ENCODE assay signal across 15 cellular contexts in the genomic region with DNA sequence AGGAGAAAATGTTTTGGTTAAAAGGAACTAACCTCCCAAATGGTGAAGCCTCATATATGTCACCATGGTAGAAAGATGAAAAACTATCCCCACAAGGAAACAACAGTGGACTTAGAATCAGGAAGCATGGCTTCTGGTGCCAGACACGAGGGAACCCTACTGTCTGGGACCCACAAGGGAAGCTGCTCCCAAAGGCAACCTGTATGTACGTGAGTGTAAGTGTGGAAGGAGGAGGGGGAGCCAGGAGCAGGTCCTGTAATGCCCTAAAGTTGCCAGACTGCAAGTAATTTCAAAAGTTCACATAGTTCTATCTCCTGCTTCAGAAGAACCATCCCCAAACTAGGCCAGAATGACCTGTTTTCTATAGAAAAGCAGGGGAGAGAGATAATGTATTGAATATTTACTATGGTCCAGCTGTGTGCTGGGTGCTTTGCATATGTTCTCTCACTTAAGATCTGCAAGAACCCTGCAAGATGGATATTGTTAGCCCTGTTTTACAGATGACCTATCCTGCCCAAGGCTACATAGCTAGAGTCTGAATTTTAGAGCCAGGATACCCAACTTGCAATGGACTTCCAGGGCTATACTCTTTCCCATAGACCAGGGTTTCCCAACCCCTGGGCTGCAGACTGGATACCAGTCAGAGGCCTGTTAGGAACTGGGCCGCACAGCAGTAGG.
"Had no signal": no experiment of that assay in that cellular context is flagged by ENCODE, and none has a peak within 500 bp of the region (broad histone marks: within the 10 kb centered on the region; RNA-seq: fewer than 3 reads in every experiment).

No MANE protein-coding gene starts in this region.

- H3K4me3 ChIP-seq: lower lobe of right lung, SJSA1, tibial nerve had no signal

- ATAC-seq: activated CD4-positive, alpha-beta T cell treated with anti-CD3 and anti-CD28 coated beads for 36 hours; stimulated activated memory B cell treated with anti-CD40 and anti-IgM and Interleukin-4, amounts not matched to agents 10 μg/mL and 1 μg/mL and 100 μg/mL, for 72 hours had no signal

- H3K9me3 ChIP-seq: lower lobe of right lung, SJSA1, tibial nerve had no signal

- H3K27me3 ChIP-seq: SJSA1, tibial nerve had no signal

- H3K4me3 Mint-ChIP-seq: activated CD4-positive, alpha-beta T cell treated with anti-CD3 and anti-CD28 coated beads for 36 hours; activated naive CD4-positive, alpha-beta T cell treated with anti-CD3 and anti-CD28 coated beads, Interleukin-2, amount 50 U/mL, for 24 hours; activated T-helper 1 cell treated with anti-CD3 and anti-CD28 coated beads, Interleukin-12 subunit alpha, Interleukin-12 subunit beta, Interleukin-2, Interleukin-4 antibody, amounts not matched to agents 30 ng/mL and 10 ng/mL and 1 ng/mL, durations not matched to agents 14 hours and 24 hours and 36 hours; brain; dendritic cell treated with granulocyte-macrophage colony-stimulating factor and Interleukin-4, amounts not matched to agents 40 ng/mL and 50 ng/mL, for 4 days; naive B cell; stimulated activated memory B cell treated with anti-CD40 and anti-IgM and Interleukin-4, amounts not matched to agents 10 μg/mL and 1 μg/mL and 100 μg/mL, for 72 hours had no signal

- H3K27ac Mint-ChIP-seq: activated CD4-positive, alpha-beta T cell treated with anti-CD3 and anti-CD28 coated beads for 36 hours; activated naive CD4-positive, alpha-beta T cell treated with anti-CD3 and anti-CD28 coated beads, Interleukin-2, amount 50 U/mL, for 24 hours; activated T-helper 1 cell treated with anti-CD3 and anti-CD28 coated beads, Interleukin-12 subunit alpha, Interleukin-12 subunit beta, Interleukin-2, Interleukin-4 antibody, amounts not matched to agents 30 ng/mL and 10 ng/mL and 1 ng/mL, durations not matched to agents 14 hours and 24 hours and 36 hours; brain; dendritic cell treated with granulocyte-macrophage colony-stimulating factor and Interleukin-4, amounts not matched to agents 40 ng/mL and 50 ng/mL, for 4 days; stimulated activated memory B cell treated with anti-CD40 and anti-IgM and Interleukin-4, amounts not matched to agents 10 μg/mL and 1 μg/mL and 100 μg/mL, for 72 hours had no signal

- H3K27me3 Mint-ChIP-seq: activated CD4-positive, alpha-beta T cell treated with anti-CD3 and anti-CD28 coated beads for 36 hours; activated naive CD4-positive, alpha-beta T cell treated with anti-CD3 and anti-CD28 coated beads, Interleukin-2, amount 50 U/mL, for 24 hours; dendritic cell treated with granulocyte-macrophage colony-stimulating factor and Interleukin-4, amounts not matched to agents 40 ng/mL and 50 ng/mL, for 4 days; naive B cell; stimulated activated memory B cell treated with anti-CD40 and anti-IgM and Interleukin-4, amounts not matched to agents 10 μg/mL and 1 μg/mL and 100 μg/mL, for 72 hours had no signal

- H3K4me1 Mint-ChIP-seq: brain, naive B cell had no signal

- H3K4me1 ChIP-seq: lower lobe of right lung, tibial nerve had no signal

- H3K9me3 Mint-ChIP-seq: activated T-helper 1 cell treated with anti-CD3 and anti-CD28 coated beads, Interleukin-12 subunit alpha, Interleukin-12 subunit beta, Interleukin-2, Interleukin-4 antibody, amounts not matched to agents 30 ng/mL and 10 ng/mL and 1 ng/mL, durations not matched to agents 14 hours and 24 hours and 36 hours; dendritic cell treated with granulocyte-macrophage colony-stimulating factor and Interleukin-4, amounts not matched to agents 40 ng/mL and 50 ng/mL, for 4 days; naive B cell; stimulated activated memory B cell treated with anti-CD40 and anti-IgM and Interleukin-4, amounts not matched to agents 10 μg/mL and 1 μg/mL and 100 μg/mL, for 72 hours had no signal

- DNase-seq: activated CD4-positive, alpha-beta T cell treated with anti-CD3 and anti-CD28 coated beads for 36 hours; amygdala; hypothalamus; lower lobe of right lung; naive B cell; small intestine; SW 1271; T1000 had no signal

- H3K36me3 ChIP-seq: lower lobe of right lung had no signal

- H3K27ac ChIP-seq: lower lobe of right lung, SJSA1, tibial nerve had no signal
